Comparison of ENCODE assay signal across 8 cellular contexts in genomic region chr2:61018798-61019197, GRCh38. TPM values are rescaled to one million over a fixed set of nuclear protein-coding genes. Genes with fewer than 3 reads are reported as not detected.
DNase-seq lines count a peak whose midpoint lies in the region; ATAC-seq and TF ChIP-seq lines count a peak whose summit lies in the region.

No MANE protein-coding gene starts in this region.

- H3K4me3 ChIP-seq in left lung (peak overlapping the region; percentile 95 to 97), thyroid gland (replicated peaks in 1 of 3) (peak overlapping the region in 2 of 3 donors; percentile 70 to 93)

- H3K9me3 ChIP-seq in left lung = no peaks in the 10 kb centered on the region
- H3K9me3 ChIP-seq in thyroid gland = no peaks in the 10 kb centered on the region

- peak overlapping the region; percentile 97 for H3K27ac Mint-ChIP-seq in activated naive CD8-positive, alpha-beta T cell treated with anti-CD3 and anti-CD28 coated beads, Interleukin-2, amount 50 U/mL, for 24 hours

- H3K27ac ChIP-seq in left lung (peak overlapping the region; percentile 87 to 92), thyroid gland (peak overlapping the region; percentile 83 to 95 (median 95))

- peak overlapping the region; percentile 93 for H3K4me3 Mint-ChIP-seq in activated T-cell treated with anti-CD3 and anti-CD28 coated beads, Interleukin-2, amount 50 U/mL, for 4 hours
- H3K4me3 Mint-ChIP-seq in activated naive CD8-positive, alpha-beta T cell treated with anti-CD3 and anti-CD28 coated beads, Interleukin-2, amount 50 U/mL, for 24 hours = peak overlapping the region; percentile 93

- ATAC-seq in activated T-cell treated with anti-CD3 and anti-CD28 coated beads, Interleukin-2, amount 50 U/mL, for 4 hours = no peak
- no peak for ATAC-seq in activated naive CD8-positive, alpha-beta T cell treated with anti-CD3 and anti-CD28 coated beads, Interleukin-2, amount 50 U/mL, for 24 hours
- no peak for ATAC-seq in left lung
- no peak for ATAC-seq in HG03045 (IDR thresholded peaks at IDR 0.05; ENCODE audit: unreplicated experiment)
- no peak for ATAC-seq in HG03139 (IDR thresholded peaks at IDR 0.05; ENCODE audit: unreplicated experiment)

- intact Hi-C loops in left lung (cut with DNase I) (no loop called here), thyroid gland (cut with DNase I) (no loop called here)

- H3K4me1 Mint-ChIP-seq in activated T-cell treated with anti-CD3 and anti-CD28 coated beads, Interleukin-2, amount 50 U/mL, for 4 hours (ENCODE audit: low read depth) = peaks cover 43% of the 10 kb centered on the region
- peaks cover 41% of the 10 kb centered on the region for H3K4me1 Mint-ChIP-seq in activated naive CD8-positive, alpha-beta T cell treated with anti-CD3 and anti-CD28 coated beads, Interleukin-2, amount 50 U/mL, for 24 hours

- no peak for TF ChIP-seq POLR2A in thyroid gland (IDR thresholded peaks at IDR 0.05)

- TF ChIP-seq CTCF in left lung (IDR thresholded peaks at IDR 0.05) (no peak), thyroid gland (IDR thresholded peaks at IDR 0.05) (no peak)

- no peaks in the 10 kb centered on the region for H3K9me3 Mint-ChIP-seq in activated T-cell treated with anti-CD3 and anti-CD28 coated beads, Interleukin-2, amount 50 U/mL, for 4 hours
- H3K9me3 Mint-ChIP-seq in activated naive CD8-positive, alpha-beta T cell treated with anti-CD3 and anti-CD28 coated beads, Interleukin-2, amount 50 U/mL, for 24 hours = no peaks in the 10 kb centered on the region

- 31 to 33% methylated on average over 6 of the region's 6 CpGs for WGBS in thyroid gland, 2 donors

- H3K4me1 ChIP-seq in left lung (peaks cover 0 to 57% of the 10 kb centered on the region in 2 donors), thyroid gland (peaks cover 23 to 36% of the 10 kb centered on the region in 2 donors)

- no peak for DNase-seq in activated T-cell treated with anti-CD3 and anti-CD28 coated beads, Interleukin-2, amount 50 U/mL, for 4 hours
- no peak for DNase-seq in activated T-cell treated with anti-CD3 and anti-CD28 coated beads, Interleukin-2, amount 50 U/mL, for 48 hours
- no peak for DNase-seq in activated naive CD8-positive, alpha-beta T cell treated with anti-CD3 and anti-CD28 coated beads, Interleukin-2, amount 50 U/mL, for 24 hours
- DNase-seq in left lung (no peak), thyroid gland (no peak)
- no peak for DNase-seq in stimulated activated CD4-positive, alpha-beta T cell treated with anti-CD3 and anti-CD28 coated beads, Interleukin-4, amount 100 ng/mL, for 4 hours

- H3K27me3 ChIP-seq in left lung (no peaks in the 10 kb centered on the region), thyroid gland (no peaks in the 10 kb centered on the region)

- H3K36me3 ChIP-seq in left lung (peaks cover 0 to 21% of the 10 kb centered on the region in 2 donors), thyroid gland (no peaks in the 10 kb centered on the region)

- H3K36me3 Mint-ChIP-seq in activated T-cell treated with anti-CD3 and anti-CD28 coated beads, Interleukin-2, amount 50 U/mL, for 4 hours (ENCODE audit: insufficient read depth) = peaks cover 16% of the 10 kb centered on the region
- peaks cover 24% of the 10 kb centered on the region for H3K36me3 Mint-ChIP-seq in activated naive CD8-positive, alpha-beta T cell treated with anti-CD3 and anti-CD28 coated beads, Interleukin-2, amount 50 U/mL, for 24 hours (ENCODE audit: low read depth)

- no peaks in the 10 kb centered on the region for H3K27me3 Mint-ChIP-seq in activated T-cell treated with anti-CD3 and anti-CD28 coated beads, Interleukin-2, amount 50 U/mL, for 4 hours (ENCODE audit: low read depth)
- no peaks in the 10 kb centered on the region for H3K27me3 Mint-ChIP-seq in activated naive CD8-positive, alpha-beta T cell treated with anti-CD3 and anti-CD28 coated beads, Interleukin-2, amount 50 U/mL, for 24 hours

RNA-seq across cellular contexts. Expression of gene PUS10, which starts 0.7 kb away (rescaled TPM):
- total RNA-seq in activated T-cell treated with anti-CD3 and anti-CD28 coated beads, Interleukin-2, amount 50 U/mL, for 4 hours = 1 to 10 TPM; 6.5 to 8.4 (median 6.5) TPM
- total RNA-seq in left lung = 10 to 100 TPM in 1 of 2 donors, 1 to 10 TPM in 1; 8.6 to 14.2 TPM
- total RNA-seq in thyroid gland = 10 to 100 TPM; 11.8 to 20.6 (median 16.2) TPM

RNA-seq across cellular contexts. Expression of gene PEX13, which starts 1.3 kb away (rescaled TPM):
- total RNA-seq in activated T-cell treated with anti-CD3 and anti-CD28 coated beads, Interleukin-2, amount 50 U/mL, for 4 hours = 10 to 100 TPM; 14.6 to 18.3 (median 14.6) TPM
- 10 to 100 TPM; 25.5 to 31.0 TPM for total RNA-seq in left lung
- 10 to 100 TPM; 51.5 to 85.6 (median 75.4) TPM for total RNA-seq in thyroid gland

RNA-seq across cellular contexts. Expression of gene SANBR, which starts 46.9 kb away (rescaled TPM):
- total RNA-seq in activated T-cell treated with anti-CD3 and anti-CD28 coated beads, Interleukin-2, amount 50 U/mL, for 4 hours = under 1 TPM; 0.66 to 0.84 (median 0.76) TPM
- total RNA-seq in left lung (10 to 100 TPM; 13.8 to 16.2 TPM), thyroid gland (10 to 100 TPM in 1 of 4 donors, 1 to 10 TPM in 3; 5.3 to 16.3 (median 7.8) TPM)
